Comparison of ENCODE assay signal across 17 cellular contexts in the genomic region with DNA sequence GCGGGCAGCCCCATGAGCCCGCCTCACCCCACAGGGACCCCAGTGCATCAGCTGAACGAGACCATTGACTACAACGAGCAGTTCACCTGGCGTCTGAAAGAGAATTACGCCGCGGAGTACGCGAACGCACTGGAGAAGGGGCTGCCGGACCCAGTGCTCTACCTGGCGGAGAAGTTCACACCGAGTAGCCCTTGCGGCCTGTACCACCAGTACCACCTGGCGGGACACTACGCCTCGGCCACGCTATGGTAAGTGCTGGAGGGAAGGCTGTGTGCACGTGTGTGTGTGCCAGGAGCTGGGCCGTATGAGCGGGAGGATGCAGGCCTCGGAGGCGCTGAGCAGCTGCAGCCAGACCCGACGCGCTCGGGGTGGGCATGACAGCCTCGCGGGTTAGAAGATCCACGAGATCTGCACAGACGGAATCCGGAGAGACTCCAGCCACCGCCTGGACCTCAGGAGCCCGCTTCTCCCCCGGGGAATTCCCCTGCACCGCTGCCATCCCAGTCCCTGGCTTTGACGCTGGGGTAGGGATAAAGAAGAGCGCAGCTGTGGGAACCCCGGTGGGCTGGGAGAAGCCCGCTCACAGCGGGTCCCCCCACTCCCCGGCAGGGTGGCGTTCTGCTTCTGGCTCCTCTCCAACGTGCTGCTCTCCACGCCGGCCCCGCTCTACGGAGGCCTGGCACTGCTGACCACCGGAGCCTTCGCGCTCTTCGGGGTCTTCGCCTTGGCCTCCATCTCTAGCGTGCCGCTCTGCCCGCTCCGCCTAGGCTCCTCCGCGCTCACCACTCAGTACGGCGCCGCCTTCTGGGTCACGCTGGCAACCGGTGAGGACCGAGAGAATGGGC. TPM values are rescaled to one million over a fixed set of nuclear protein-coding genes. Genes with fewer than 3 reads are reported as not detected.
DNase-seq lines count a peak whose midpoint lies in the region; ATAC-seq, FAIRE-seq and TF ChIP-seq lines count a peak whose summit lies in the region.
"Had no signal": no experiment of that assay in that cellular context is flagged by ENCODE, and none has a peak within 500 bp of the region (broad histone marks: within the 10 kb centered on the region; RNA-seq: fewer than 3 reads in every experiment).

No MANE protein-coding gene starts in this region.

- intact Hi-C loops in CD4-positive, alpha-beta T cell (cut with DNase I, micrococcal nuclease): loop anchor here in 1 of 2 experiments (5.0 kb wide), 1 partner anchor 51 kb away; no protein-coding TSS in a partner anchor
- intact Hi-C loops in endothelial cell of umbilical vein (cut with micrococcal nuclease): loop anchor here (5.0 kb wide), 3 partner anchors 79 to 264 kb away; no protein-coding TSS in a partner anchor

- DNase-seq in CD4-positive, alpha-beta T cell: no peak
- DNase-seq in endothelial cell of umbilical vein (ENCODE audit: low read depth, low spot score) (no peak), NOMO-1 treated with DMSO at 0.1 percent for 48 hours (lab: John Stamatoyannopoulos, UW; ENCODE audit: unreplicated experiment) (no peak), DMS 273 treated with DMSO at 0.1 percent for 48 hours (lab: John Stamatoyannopoulos, UW) (no peak), NCI-H2107 (lab: John Stamatoyannopoulos, UW) (no peak)
- DNase-seq: activated CD4-positive, alpha-beta T cell treated with anti-CD3 and anti-CD28 coated beads for 1 hour; GF-D8; hypothalamus; NCI-H2171 treated with DMSO at 0.1 percent for 48 hours; stimulated activated CD4-positive, alpha-beta T cell treated with anti-CD3 and anti-CD28 coated beads, Interleukin-4, amount 100 ng/mL, for 4 hours had no signal

- no peaks in the 10 kb centered on the region for H3K36me3 Mint-ChIP-seq in CD4-positive, alpha-beta T cell (ENCODE audit: low read depth)

- H3K4me1 ChIP-seq in HUES6 (ENCODE audit: control insufficient read depth, insufficient read depth, low read length): peaks cover 31% of the 10 kb centered on the region
- peaks cover 5% of the 10 kb centered on the region for H3K4me1 ChIP-seq in endothelial cell of umbilical vein (ENCODE audit: control insufficient read depth, extremely low read depth, insufficient read depth, low read length)

- ATAC-seq in CD4-positive, alpha-beta T cell (ENCODE audit: poor library complexity): no peak
- ATAC-seq in HG03521 (IDR thresholded peaks at IDR 0.05; ENCODE audit: unreplicated experiment): no peak
- ATAC-seq: esophagus mucosa had no signal

- no peak for TF ChIP-seq CTCF in CD4-positive, alpha-beta T cell (IDR thresholded peaks at IDR 0.05)
- TF ChIP-seq CTCF in endothelial cell of umbilical vein (IDR thresholded peaks at IDR 0.05; ENCODE audit: extremely low read depth in 1 of 2, insufficient read depth in 1 of 2, low read depth in 1 of 2, low read length in 2 of 2) (no peak), neural cell (IDR thresholded peaks at IDR 0.05; ENCODE audit: poor library complexity, severe bottlenecking) (no peak)

- peak overlapping the region; percentile 69 for H3K4me3 Mint-ChIP-seq in CD4-positive, alpha-beta T cell

- dilution Hi-C loops in endothelial cell of umbilical vein (cut with MboI; ENCODE audit: extremely low pct_ligation_motif_present, low sequenced_read_pairs): no loop called here

- H3K4me3 ChIP-seq in HUES6 (ENCODE audit: low read depth, low read length): peak overlapping the region; percentile 17; the same call in 1 of the 2 replicates
- no peak overlapping the region for H3K4me3 ChIP-seq in endothelial cell of umbilical vein (replicated peaks in 1 of 3; ENCODE audit: insufficient read depth in 1 of 3, low read depth in 1 of 3, low read length in 3 of 3)
- peak overlapping the region; percentile 39 for H3K4me3 ChIP-seq in neural cell (ENCODE audit: low read length)

- no peaks in the 10 kb centered on the region for H3K79me2 ChIP-seq in endothelial cell of umbilical vein (ENCODE audit: control insufficient read depth, insufficient read depth, low read length)
- H3K79me2 ChIP-seq in neural cell (replicated peaks; ENCODE audit: insufficient read depth, low read length): no peaks in the 10 kb centered on the region

- H4K20me1 ChIP-seq in endothelial cell of umbilical vein (replicated peaks; ENCODE audit: control insufficient read depth, extremely low read depth, insufficient read depth, low read length) (no peaks in the 10 kb centered on the region), neural cell (ENCODE audit: insufficient read depth) (no peaks in the 10 kb centered on the region)

- no peak for TF ChIP-seq EP300 in neural cell (conservative IDR thresholded peaks at IDR 0.05; ENCODE audit: poor library complexity, severe bottlenecking)

- H3K36me3 ChIP-seq in HUES6 (ENCODE audit: control insufficient read depth, insufficient read depth, low read length): no peaks in the 10 kb centered on the region
- H3K36me3 ChIP-seq in endothelial cell of umbilical vein (ENCODE audit: control insufficient read depth in 2 of 2, extremely low read depth in 1 of 2, insufficient read depth in 2 of 2, low read length in 2 of 2): no peaks in the 10 kb centered on the region
- H3K36me3 ChIP-seq in neural cell (ENCODE audit: insufficient read depth, low read length): no peaks in the 10 kb centered on the region

- H3K27me3 Mint-ChIP-seq in CD4-positive, alpha-beta T cell: peaks cover 87% of the 10 kb centered on the region

- H3K9me1 ChIP-seq in endothelial cell of umbilical vein (replicated peaks; ENCODE audit: control insufficient read depth, extremely low read depth, insufficient read depth, low read length): no peaks in the 10 kb centered on the region

- no peaks in the 10 kb centered on the region for H3F3A ChIP-seq in neural cell (ENCODE audit: insufficient read depth, low read length, poor library complexity, severe bottlenecking)

- no peaks in the 10 kb centered on the region for H3K9me2 ChIP-seq in neural cell (ENCODE audit: insufficient read depth, low read length)

- CTCF ChIA-PET in CD4-positive, alpha-beta T cell (lab: Charles Lee): interaction anchor here (0.6 to 2.2 kb wide), 2 partner anchors 47 to 88 kb away, joined by 4 to 13 read pairs; no protein-coding TSS in a partner anchor
- CTCF ChIA-PET in endothelial cell of umbilical vein (lab: Charles Lee): interaction anchor here (1.2 to 3.0 kb wide), 4 partner anchors 9 to 148 kb away, joined by 4 to 45 read pairs (median 9); no protein-coding TSS in a partner anchor

- H3K4me2 ChIP-seq in endothelial cell of umbilical vein (ENCODE audit: insufficient read depth, low read length): no peak overlapping the region
- H3K4me2 ChIP-seq in neural cell (ENCODE audit: low read length): no peak overlapping the region

- H3K27ac Mint-ChIP-seq in CD4-positive, alpha-beta T cell: no peak overlapping the region
- H3K27ac Mint-ChIP-seq: activated T-helper 2 cell treated with anti-CD3 and anti-CD28 coated beads, Interferon-gamma antibody, Interleukin-2, Interleukin-4, amounts not matched to agents 10 μg/mL and 5 μg/mL and 100 μg/mL, durations not matched to agents 14 hours and 24 hours and 36 hours had no signal

- peaks cover 68% of the 10 kb centered on the region for H3K27me3 ChIP-seq in CD4-positive, alpha-beta T cell (ENCODE audit: control insufficient read depth, insufficient read depth, low read length)
- H3K27me3 ChIP-seq in HUES6 (ENCODE audit: control insufficient read depth, insufficient read depth, low read length) (peaks cover 95% of the 10 kb centered on the region), endothelial cell of umbilical vein (ENCODE audit: control insufficient read depth in 2 of 2, insufficient read depth in 2 of 2, low read length in 2 of 2) (peaks cover 60 to 61% of the 10 kb centered on the region in 2 experiments), neural cell (ENCODE audit: insufficient read depth, low read depth, low read length) (peaks cover 71% of the 10 kb centered on the region)

- no peaks in the 10 kb centered on the region for H3K9me3 Mint-ChIP-seq in CD4-positive, alpha-beta T cell
- H3K9me3 Mint-ChIP-seq: activated T-helper 2 cell treated with anti-CD3 and anti-CD28 coated beads, Interferon-gamma antibody, Interleukin-2, Interleukin-4, amounts not matched to agents 10 μg/mL and 5 μg/mL and 100 μg/mL, durations not matched to agents 14 hours and 24 hours and 36 hours had no signal

- H3K9ac ChIP-seq in HUES6 (ENCODE audit: low read length) (no peak overlapping the region), endothelial cell of umbilical vein (replicated peaks; ENCODE audit: extremely low read depth, insufficient read depth, low read length) (no peak overlapping the region), neural cell (ENCODE audit: low read length) (no peak overlapping the region)

- no TSS peak for BruUV-seq in endothelial cell of umbilical vein (replicated peaks; lab: Mats Ljungman, UMichigan)

- FAIRE-seq in endothelial cell of umbilical vein (lab: Jason Lieb, UNC): no peak
- FAIRE-seq: H54 had no signal

- TF ChIP-seq POLR2A in endothelial cell of umbilical vein (IDR thresholded peaks at IDR 0.05; ENCODE audit: low read depth, low read length): no peak

- H3K9me3 ChIP-seq in CD4-positive, alpha-beta T cell (ENCODE audit: control insufficient read depth, low read length): no peaks in the 10 kb centered on the region
- H3K9me3 ChIP-seq in HUES6 (ENCODE audit: control insufficient read depth, insufficient read depth, low read depth, low read length): no peaks in the 10 kb centered on the region
- no peaks in the 10 kb centered on the region for H3K9me3 ChIP-seq in endothelial cell of umbilical vein (replicated peaks; ENCODE audit: control insufficient read depth, insufficient read depth, low read length)
- no peaks in the 10 kb centered on the region for H3K9me3 ChIP-seq in neural cell (ENCODE audit: low read length)

- POLR2A ChIA-PET in CD4-positive, alpha-beta T cell (lab: Charles Lee): no interaction called here
- POLR2A ChIA-PET in endothelial cell of umbilical vein (lab: Charles Lee): no interaction called here

- no peak for TF ChIP-seq RAD21 in neural cell (conservative IDR thresholded peaks at IDR 0.05)

- H2AFZ ChIP-seq in endothelial cell of umbilical vein (ENCODE audit: low read depth, low read length) (no peak overlapping the region), neural cell (ENCODE audit: low read depth, low read length) (no peak overlapping the region)

- H3K4me1 Mint-ChIP-seq in CD4-positive, alpha-beta T cell (ENCODE audit: low read depth): peaks cover 57% of the 10 kb centered on the region

- no peak overlapping the region for H3K27ac ChIP-seq in CD4-positive, alpha-beta T cell (ENCODE audit: low read depth, low read length)
- H3K27ac ChIP-seq in HUES6 (ENCODE audit: low read depth, low read length) (no peak overlapping the region), endothelial cell of umbilical vein (ENCODE audit: insufficient read depth, low read depth, low read length) (no peak overlapping the region), neural cell (ENCODE audit: low read length) (no peak overlapping the region)
- H3K27ac ChIP-seq: C4-2B had no signal

RNA-seq across cellular contexts. Expression of gene DUOXA2, which starts 2.6 kb away (rescaled TPM):
- total RNA-seq in CD4-positive, alpha-beta T cell: not detected
- not detected in 2 replicates for total RNA-seq in endothelial cell of umbilical vein
- polyA plus RNA-seq in endothelial cell of umbilical vein (not detected in 2 replicates), neural cell (not detected in 2 replicates)
- not detected in 2 replicates for polyA plus RNA-seq in endothelial cell of umbilical vein (2011; cell fraction: cytosol; rRNA removed)
- not detected in 2 replicates for polyA plus RNA-seq in endothelial cell of umbilical vein (2011; cell fraction: nucleus; rRNA removed)
- polyA plus RNA-seq in endothelial cell of umbilical vein (2012): not detected in 2 replicates
- polyA minus RNA-seq in endothelial cell of umbilical vein (not detected in 2 replicates), neural cell (not detected in 2 replicates)
- polyA minus RNA-seq in endothelial cell of umbilical vein (2011; cell fraction: cytosol; rRNA and poly(A)+ RNA removed): not detected
- polyA minus RNA-seq in endothelial cell of umbilical vein (2011; cell fraction: nucleus; rRNA and poly(A)+ RNA removed): not detected in 2 replicates
- total RNA-seq: activated T-helper 2 cell treated with anti-CD3 and anti-CD28 coated beads, Interferon-gamma antibody, Interleukin-2, Interleukin-4, amounts not matched to agents 10 μg/mL and 5 μg/mL and 100 μg/mL, durations not matched to agents 14 hours and 24 hours and 36 hours had no signal

RNA-seq across cellular contexts. Expression of gene DUOX2, which starts 2.7 kb away (rescaled TPM):
- total RNA-seq in CD4-positive, alpha-beta T cell: under 1 TPM; 0.05 to 0.08 TPM
- total RNA-seq in endothelial cell of umbilical vein: not detected in 2 replicates
- polyA plus RNA-seq in endothelial cell of umbilical vein (0.01 and 0.02 TPM in 2 replicates), neural cell (not detected in 2 replicates)
- not detected in 2 replicates for polyA plus RNA-seq in endothelial cell of umbilical vein (2011; cell fraction: cytosol; rRNA removed)
- 0.03 TPM in 1 of 2 replicates, not detected in the other for polyA plus RNA-seq in endothelial cell of umbilical vein (2011; cell fraction: nucleus; rRNA removed)
- polyA plus RNA-seq in endothelial cell of umbilical vein (2012): 0.05 TPM in 1 of 2 replicates, not detected in the other
- polyA minus RNA-seq in endothelial cell of umbilical vein (not detected in 2 replicates), neural cell (not detected in 2 replicates)
- not detected for polyA minus RNA-seq in endothelial cell of umbilical vein (2011; cell fraction: cytosol; rRNA and poly(A)+ RNA removed)
- not detected in 2 replicates for polyA minus RNA-seq in endothelial cell of umbilical vein (2011; cell fraction: nucleus; rRNA and poly(A)+ RNA removed)
- total RNA-seq: activated T-helper 2 cell treated with anti-CD3 and anti-CD28 coated beads, Interferon-gamma antibody, Interleukin-2, Interleukin-4, amounts not matched to agents 10 μg/mL and 5 μg/mL and 100 μg/mL, durations not matched to agents 14 hours and 24 hours and 36 hours had no signal

RNA-seq across cellular contexts. Expression of gene DUOXA1, which starts 13.0 kb away (rescaled TPM):
- total RNA-seq in CD4-positive, alpha-beta T cell: 1 to 10 TPM in 1 of 2 experiments, under 1 TPM in 1; 0.44 to 1.0 TPM
- not detected in 2 replicates for total RNA-seq in endothelial cell of umbilical vein
- polyA plus RNA-seq in endothelial cell of umbilical vein: 0.07 TPM in 1 of 2 replicates, not detected in the other
- polyA plus RNA-seq in endothelial cell of umbilical vein (2011; cell fraction: cytosol; rRNA removed): not detected in 2 replicates
- 0.05 and 0.13 TPM in 2 replicates for polyA plus RNA-seq in endothelial cell of umbilical vein (2011; cell fraction: nucleus; rRNA removed)
- polyA plus RNA-seq in endothelial cell of umbilical vein (2012): 0.05 and 0.15 TPM in 2 replicates
- polyA minus RNA-seq in endothelial cell of umbilical vein: not detected in 2 replicates
- not detected for polyA minus RNA-seq in endothelial cell of umbilical vein (2011; cell fraction: cytosol; rRNA and poly(A)+ RNA removed)
- not detected in 2 replicates for polyA minus RNA-seq in endothelial cell of umbilical vein (2011; cell fraction: nucleus; rRNA and poly(A)+ RNA removed)
- not detected in 2 replicates for polyA plus RNA-seq in neural cell
- polyA minus RNA-seq in neural cell: not detected in 2 replicates

RNA-seq across cellular contexts. Expression of gene DUOX1, which starts 13.1 kb away (rescaled TPM):
- total RNA-seq in CD4-positive, alpha-beta T cell: under 1 TPM; 0.17 to 0.25 TPM
- not detected in 2 replicates for total RNA-seq in endothelial cell of umbilical vein
- polyA plus RNA-seq in endothelial cell of umbilical vein: not detected in 2 replicates
- polyA plus RNA-seq in endothelial cell of umbilical vein (2011; cell fraction: cytosol; rRNA removed): not detected in 2 replicates
- polyA plus RNA-seq in endothelial cell of umbilical vein (2011; cell fraction: nucleus; rRNA removed): not detected in 2 replicates
- 0.38 and 0.62 TPM in 2 replicates for polyA plus RNA-seq in endothelial cell of umbilical vein (2012)
- polyA minus RNA-seq in endothelial cell of umbilical vein: not detected in 2 replicates
- not detected for polyA minus RNA-seq in endothelial cell of umbilical vein (2011; cell fraction: cytosol; rRNA and poly(A)+ RNA removed)
- not detected in 2 replicates for polyA minus RNA-seq in endothelial cell of umbilical vein (2011; cell fraction: nucleus; rRNA and poly(A)+ RNA removed)
- polyA plus RNA-seq in neural cell: not detected in 2 replicates
- not detected in 2 replicates for polyA minus RNA-seq in neural cell

Comparison
In these comparisons a context has a peak if more than half of its experiments do, and no peak if none do; other contexts are left out.
1. H3K4me3 ChIP-seq: peak in HUES6 (single experiment) and neural cell (single experiment); none in endothelial cell of umbilical vein (0 of 3).